ENCODE assay signal across 19 cellular contexts in the genomic region with DNA sequence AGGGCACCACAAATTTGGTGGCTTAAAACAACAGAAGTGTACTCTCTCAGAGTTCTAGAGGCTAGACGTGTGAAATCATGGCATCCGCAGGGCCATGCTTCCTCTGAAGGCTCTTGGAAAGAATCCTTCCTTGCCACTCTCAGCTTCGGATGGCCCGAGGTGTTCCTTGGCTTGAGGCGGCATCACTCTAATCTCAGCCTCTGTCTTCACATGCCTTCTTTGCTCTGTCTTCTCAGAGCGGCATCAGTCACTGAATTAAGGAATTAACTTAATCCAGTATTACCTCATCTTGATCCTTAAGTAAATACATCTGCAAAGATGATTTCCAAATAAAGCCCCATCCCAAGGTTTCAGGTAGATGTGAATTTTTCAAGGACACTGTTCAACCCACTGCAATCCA.
DNase-seq lines count a peak whose midpoint lies in the region; ATAC-seq and TF ChIP-seq lines count a peak whose summit lies in the region.
"Had no signal": no experiment of that assay in that cellular context is flagged by ENCODE, and none has a peak within 500 bp of the region (broad histone marks: within the 10 kb centered on the region; RNA-seq: fewer than 3 reads in every experiment).

No MANE protein-coding gene starts in this region.

- H3K27me3 Mint-ChIP-seq in GM23338 (ENCODE audit: insufficient read depth, low read depth, poor library complexity) = peaks cover 7% of the 10 kb centered on the region
- H3K27me3 Mint-ChIP-seq: B cell; CD4-positive, CD25-positive, alpha-beta regulatory T cell had no signal

- DNase-seq in GM23338 (ENCODE audit: low spot score) (no peak), WERI-Rb-1 (peak; percentile 62), vagina (ENCODE audit: extremely low spot score in 2 of 2) (no peak), HuH-7 (ENCODE audit: low spot score) (no peak), NCI-H526 treated with DMSO at 0.1 percent for 48 hours (lab: John Stamatoyannopoulos, UW) (no peak)
- DNase-seq: Caco-2; CD4-positive, CD25-positive, alpha-beta regulatory T cell; CD8-positive, alpha-beta T cell; DMS153; DND-41; GM23248; HFFc6 had no signal

- peaks cover 35% of the 10 kb centered on the region for H3K4me1 Mint-ChIP-seq in GM23338
- H3K4me1 Mint-ChIP-seq: B cell; CD4-positive, CD25-positive, alpha-beta regulatory T cell had no signal

- H4K20me1 ChIP-seq in GM23338 (replicated peaks; ENCODE audit: insufficient read depth) = no peaks in the 10 kb centered on the region
- H4K20me1 ChIP-seq: BLaER1 had no signal

- H3K27ac ChIP-seq in GM23338 (ENCODE audit: low read depth) (no peak overlapping the region), WERI-Rb-1 (no peak overlapping the region), vagina (peak overlapping the region; percentile 78)
- H3K27ac ChIP-seq: 22Rv1, BLaER1, C4-2B, GM23248 had no signal

- 0 out of 2 replicates have a peak, but pooled peaks cover 10% of the 10 kb centered on the region for H3K9me2 ChIP-seq in GM23338 (ENCODE audit: insufficient read depth)

- H3K36me3 Mint-ChIP-seq in GM23338 (ENCODE audit: low read depth) = peaks cover 3% of the 10 kb centered on the region; the same call in 1 of the 3 replicates

- TF ChIP-seq CTCF in GM23338 (conservative IDR thresholded peaks at IDR 0.05; ENCODE audit: low read depth in 2 of 2) (no peak), WERI-Rb-1 (IDR thresholded peaks at IDR 0.05; ENCODE audit: low read depth, low read length) (no peak), vagina (IDR thresholded peaks at IDR 0.05) (no peak)

- no peaks in the 10 kb centered on the region for H3K9me3 ChIP-seq in WERI-Rb-1 (ENCODE audit: severe bottlenecking)
- H3K9me3 ChIP-seq in vagina = no peaks in the 10 kb centered on the region
- H3K9me3 ChIP-seq: BLaER1, Caco-2, HAP-1 had no signal

- H3K4me1 ChIP-seq in GM23338 (ENCODE audit: insufficient read depth) (peaks cover 21% of the 10 kb centered on the region), vagina (peaks cover 42% of the 10 kb centered on the region)
- H3K4me1 ChIP-seq: BLaER1, Caco-2 had no signal

- H3K4me3 ChIP-seq in GM23338 (no peak overlapping the region), WERI-Rb-1 (ENCODE audit: low read depth, low read length) (no peak overlapping the region), vagina (no peak overlapping the region)
- H3K4me3 ChIP-seq: BLaER1, GM23248, HAP-1 had no signal

- no peaks in the 10 kb centered on the region for H3K36me3 ChIP-seq in GM23338 (ENCODE audit: insufficient read depth)
- peaks cover 5% of the 10 kb centered on the region; the same call in 1 of the 2 replicates for H3K36me3 ChIP-seq in WERI-Rb-1
- H3K36me3 ChIP-seq in vagina = no peaks in the 10 kb centered on the region
- H3K36me3 ChIP-seq: BLaER1, HAP-1 had no signal

- H3K27me3 ChIP-seq in GM23338 (ENCODE audit: insufficient read depth) = no peaks in the 10 kb centered on the region
- no peaks in the 10 kb centered on the region for H3K27me3 ChIP-seq in WERI-Rb-1 (ENCODE audit: insufficient read depth, low read depth, severe bottlenecking)
- no peaks in the 10 kb centered on the region for H3K27me3 ChIP-seq in vagina
- H3K27me3 ChIP-seq: BLaER1 had no signal

- no peaks in the 10 kb centered on the region for H3K9me3 Mint-ChIP-seq in GM23338
- H3K9me3 Mint-ChIP-seq: CD8-positive, alpha-beta T cell; HFFc6 had no signal

- ATAC-seq in GM23338 (no peak), esophagus mucosa (peak; percentile 90), GM21737 (IDR thresholded peaks at IDR 0.05; ENCODE audit: unreplicated experiment) (no peak)
- ATAC-seq: CD8-positive, alpha-beta T cell had no signal

- no peak overlapping the region for H3K4me2 ChIP-seq in GM23338
- H3K4me2 ChIP-seq: BLaER1 had no signal

- no peak overlapping the region for H3K4me3 Mint-ChIP-seq in GM23338
- H3K4me3 Mint-ChIP-seq: B cell; CD8-positive, alpha-beta T cell; HFFc6 had no signal

- H2AFZ ChIP-seq in GM23338 = no peak overlapping the region
- H2AFZ ChIP-seq: GM23248 had no signal

- no peaks in the 10 kb centered on the region for H3F3A ChIP-seq in GM23338 (replicated peaks; ENCODE audit: low read depth)

- H3K27ac Mint-ChIP-seq in GM23338 = 0 out of 2 replicates have a peak overlapping the region, but pooled peaks have one; percentile 38
- H3K27ac Mint-ChIP-seq: B cell; CD8-positive, alpha-beta T cell; HFFc6 had no signal

- no peaks in the 10 kb centered on the region for H3K79me2 ChIP-seq in GM23338 (replicated peaks; ENCODE audit: insufficient read depth)

- intact Hi-C loops in vagina (cut with DNase I) = no loop called here

- TF ChIP-seq POLR2A in vagina (IDR thresholded peaks at IDR 0.05) = no peak

TF ChIP-seq in GM23338, 12 proteins besides CTCF, POLR2A, EP300 and RAD21:
- TF ChIP-seq JUNB (IDR thresholded peaks at IDR 0.05; ENCODE audit: unreplicated experiment) (no peak), STAT1 (IDR thresholded peaks at IDR 0.05; ENCODE audit: unreplicated experiment) (no peak), CREB1 (CRISPR knock-in tag; IDR thresholded peaks at IDR 0.05; ENCODE audit: low read depth) (no peak), POLR2AphosphoS5 (IDR thresholded peaks at IDR 0.05; ENCODE audit: low read depth) (no peak), ZNF114 (CRISPR knock-in tag; IDR thresholded peaks at IDR 0.05) (no peak)
- TF ChIP-seq, protein P1, sequence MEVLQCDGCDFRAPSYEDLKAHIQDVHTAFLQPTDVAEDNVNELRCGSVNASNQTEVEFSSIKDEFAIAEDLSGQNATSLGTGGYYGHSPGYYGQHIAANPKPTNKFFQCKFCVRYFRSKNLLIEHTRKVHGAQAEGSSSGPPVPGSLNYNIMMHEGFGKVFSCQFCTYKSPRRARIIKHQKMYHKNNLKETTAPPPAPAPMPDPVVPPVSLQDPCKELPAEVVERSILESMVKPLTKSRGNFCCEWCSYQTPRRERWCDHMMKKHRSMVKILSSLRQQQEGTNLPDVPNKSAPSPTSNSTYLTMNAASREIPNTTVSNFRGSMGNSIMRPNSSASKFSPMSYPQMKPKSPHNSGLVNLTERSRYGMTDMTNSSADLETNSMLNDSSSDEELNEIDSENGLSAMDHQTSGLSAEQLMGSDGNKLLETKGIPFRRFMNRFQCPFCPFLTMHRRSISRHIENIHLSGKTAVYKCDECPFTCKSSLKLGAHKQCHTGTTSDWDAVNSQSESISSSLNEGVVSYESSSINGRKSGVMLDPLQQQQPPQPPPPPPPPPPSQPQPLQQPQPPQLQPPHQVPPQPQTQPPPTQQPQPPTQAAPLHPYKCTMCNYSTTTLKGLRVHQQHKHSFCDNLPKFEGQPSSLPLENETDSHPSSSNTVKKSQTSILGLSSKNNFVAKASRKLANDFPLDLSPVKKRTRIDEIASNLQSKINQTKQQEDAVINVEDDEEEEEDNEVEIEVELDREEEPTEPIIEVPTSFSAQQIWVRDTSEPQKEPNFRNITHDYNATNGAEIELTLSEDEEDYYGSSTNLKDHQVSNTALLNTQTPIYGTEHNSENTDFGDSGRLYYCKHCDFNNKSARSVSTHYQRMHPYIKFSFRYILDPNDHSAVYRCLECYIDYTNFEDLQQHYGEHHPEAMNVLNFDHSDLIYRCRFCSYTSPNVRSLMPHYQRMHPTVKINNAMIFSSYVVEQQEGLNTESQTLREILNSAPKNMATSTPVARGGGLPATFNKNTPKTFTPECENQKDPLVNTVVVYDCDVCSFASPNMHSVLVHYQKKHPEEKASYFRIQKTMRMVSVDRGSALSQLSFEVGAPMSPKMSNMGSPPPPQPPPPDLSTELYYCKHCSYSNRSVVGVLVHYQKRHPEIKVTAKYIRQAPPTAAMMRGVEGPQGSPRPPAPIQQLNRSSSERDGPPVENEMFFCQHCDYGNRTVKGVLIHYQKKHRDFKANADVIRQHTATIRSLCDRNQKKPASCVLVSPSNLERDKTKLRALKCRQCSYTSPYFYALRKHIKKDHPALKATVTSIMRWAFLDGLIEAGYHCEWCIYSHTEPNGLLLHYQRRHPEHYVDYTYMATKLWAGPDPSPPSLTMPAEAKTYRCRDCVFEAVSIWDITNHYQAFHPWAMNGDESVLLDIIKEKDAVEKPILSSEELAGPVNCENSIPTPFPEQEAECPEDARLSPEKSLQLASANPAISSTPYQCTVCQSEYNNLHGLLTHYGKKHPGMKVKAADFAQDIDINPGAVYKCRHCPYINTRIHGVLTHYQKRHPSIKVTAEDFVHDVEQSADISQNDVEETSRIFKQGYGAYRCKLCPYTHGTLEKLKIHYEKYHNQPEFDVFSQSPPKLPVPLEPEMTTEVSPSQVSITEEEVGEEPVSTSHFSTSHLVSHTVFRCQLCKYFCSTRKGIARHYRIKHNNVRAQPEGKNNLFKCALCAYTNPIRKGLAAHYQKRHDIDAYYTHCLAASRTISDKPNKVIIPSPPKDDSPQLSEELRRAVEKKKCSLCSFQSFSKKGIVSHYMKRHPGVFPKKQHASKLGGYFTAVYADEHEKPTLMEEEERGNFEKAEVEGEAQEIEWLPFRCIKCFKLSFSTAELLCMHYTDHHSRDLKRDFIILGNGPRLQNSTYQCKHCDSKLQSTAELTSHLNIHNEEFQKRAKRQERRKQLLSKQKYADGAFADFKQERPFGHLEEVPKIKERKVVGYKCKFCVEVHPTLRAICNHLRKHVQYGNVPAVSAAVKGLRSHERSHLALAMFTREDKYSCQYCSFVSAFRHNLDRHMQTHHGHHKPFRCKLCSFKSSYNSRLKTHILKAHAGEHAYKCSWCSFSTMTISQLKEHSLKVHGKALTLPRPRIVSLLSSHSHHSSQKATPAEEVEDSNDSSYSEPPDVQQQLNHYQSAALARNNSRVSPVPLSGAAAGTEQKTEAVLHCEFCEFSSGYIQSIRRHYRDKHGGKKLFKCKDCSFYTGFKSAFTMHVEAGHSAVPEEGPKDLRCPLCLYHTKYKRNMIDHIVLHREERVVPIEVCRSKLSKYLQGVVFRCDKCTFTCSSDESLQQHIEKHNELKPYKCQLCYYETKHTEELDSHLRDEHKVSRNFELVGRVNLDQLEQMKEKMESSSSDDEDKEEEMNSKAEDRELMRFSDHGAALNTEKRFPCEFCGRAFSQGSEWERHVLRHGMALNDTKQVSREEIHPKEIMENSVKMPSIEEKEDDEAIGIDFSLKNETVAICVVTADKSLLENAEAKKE (CRISPR knock-in tag; IDR thresholded peaks at IDR 0.05) = no peak
